Comparison of ENCODE assay signal across 19 cellular contexts in the genomic region with DNA sequence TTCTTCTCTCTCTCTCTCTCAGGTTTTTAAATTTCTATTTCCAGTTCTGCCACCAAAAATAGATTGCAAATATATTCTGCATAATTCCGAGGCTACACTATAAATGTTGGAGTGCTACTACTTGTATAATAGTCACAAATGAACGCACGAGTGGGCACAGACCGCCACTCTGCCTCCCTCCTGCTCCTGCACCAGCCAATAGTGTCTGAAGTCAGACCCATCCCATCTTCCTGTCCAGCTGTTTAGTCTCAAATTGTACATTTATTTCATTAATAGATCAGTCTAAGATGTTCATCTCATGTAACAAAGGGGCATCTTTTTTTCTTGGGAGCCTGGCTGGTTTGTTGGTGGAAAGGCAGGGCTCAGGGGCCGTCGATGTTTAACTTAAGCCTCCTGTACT.
"Had no signal": no experiment of that assay in that cellular context is flagged by ENCODE, and none has a peak within 500 bp of the region (broad histone marks: within the 10 kb centered on the region; RNA-seq: fewer than 3 reads in every experiment).

No MANE protein-coding gene starts in this region.

- H3K27me3 ChIP-seq: hepatocyte, neutrophil, upper lobe of left lung had no signal

- H3K27ac ChIP-seq: hepatocyte, neutrophil, upper lobe of left lung had no signal

- H2AFZ ChIP-seq: hepatocyte had no signal

- H3K79me2 ChIP-seq: hepatocyte had no signal

- H3K27ac Mint-ChIP-seq: activated CD4-positive, alpha-beta memory T cell treated with anti-CD3 and anti-CD28 coated beads, Interleukin-2, amount 10 ng/mL, durations not matched to agents 7 days and 5 days; effector memory CD8-positive, alpha-beta T cell; memory B cell had no signal

- H3K9me3 Mint-ChIP-seq: effector memory CD8-positive, alpha-beta T cell; memory B cell; naive thymus-derived CD4-positive, alpha-beta T cell had no signal

- DNase-seq: activated CD4-positive, alpha-beta memory T cell treated with anti-CD3 and anti-CD28 coated beads, Interleukin-2, amount 10 ng/mL, durations not matched to agents 7 days and 5 days; activated CD4-positive, CD25-positive, alpha-beta regulatory T cell treated with anti-CD3 and anti-CD28 coated beads, Interleukin-2, amount 50 U/mL, for 72 hours; activated CD8-positive, alpha-beta memory T cell treated with anti-CD3 and anti-CD28 coated beads, Interleukin-2, amount 50 U/mL, for 4 hours; activated naive CD4-positive, alpha-beta T cell; aorta; dermis blood vessel endothelial cell; effector memory CD8-positive, alpha-beta T cell; kidney; left ventricle myocardium superior; naive thymus-derived CD4-positive, alpha-beta T cell; stimulated activated CD4-positive, alpha-beta T cell treated with anti-CD3 and anti-CD28 coated beads, Interleukin-4, amount 100 ng/mL, for 1 hour; stimulated activated naive CD8-positive, alpha-beta T cell treated with anti-CD3 and anti-CD28 coated beads, Interleukin-15, Interleukin-2, amounts not matched to agents 100 U/mL and 50 U/mL, for 24 hours; T-helper 1 cell had no signal

- ATAC-seq: effector memory CD8-positive, alpha-beta T cell; left ventricle myocardium superior; naive thymus-derived CD4-positive, alpha-beta T cell; SK-N-SH treated with all-trans-retinoic acid at 6 μM for 48 hours; stimulated activated naive CD8-positive, alpha-beta T cell treated with anti-CD3 and anti-CD28 coated beads, Interleukin-15, Interleukin-2, amounts not matched to agents 100 U/mL and 50 U/mL, for 24 hours had no signal

- H3K4me3 ChIP-seq: hepatocyte, mucosa of descending colon, upper lobe of left lung had no signal

- H3K4me2 ChIP-seq: hepatocyte had no signal

- H3K36me3 Mint-ChIP-seq: memory B cell had no signal

- H3K9me3 ChIP-seq: mucosa of descending colon, neutrophil, upper lobe of left lung had no signal

- H3K4me3 Mint-ChIP-seq: activated CD4-positive, alpha-beta memory T cell treated with anti-CD3 and anti-CD28 coated beads, Interleukin-2, amount 10 ng/mL, durations not matched to agents 7 days and 5 days; effector memory CD8-positive, alpha-beta T cell; memory B cell; naive thymus-derived CD4-positive, alpha-beta T cell had no signal

- H3K36me3 ChIP-seq: neutrophil, upper lobe of left lung had no signal

- H3K27me3 Mint-ChIP-seq: activated CD4-positive, alpha-beta memory T cell treated with anti-CD3 and anti-CD28 coated beads, Interleukin-2, amount 10 ng/mL, durations not matched to agents 7 days and 5 days; effector memory CD8-positive, alpha-beta T cell; naive thymus-derived CD4-positive, alpha-beta T cell had no signal
